ENCODE assay signal across 1 cellular context in genomic region chr12:108689314-108690190, GRCh38.
TF ChIP-seq lines count a peak whose summit lies in the region.

No MANE protein-coding gene starts in this region.

TF ChIP-seq in K562, 482 proteins besides CTCF, POLR2A, EP300 and RAD21 (continued from another document):
- no peak for TF ChIP-seq CEBPZ (IDR thresholded peaks at IDR 0.05; ENCODE audit: borderline replicate concordance, low read depth, low read length)
- no peak for TF ChIP-seq KLF1 (tag; IDR thresholded peaks at IDR 0.05)
- no peak for TF ChIP-seq SLC30A9 (CRISPR knock-in tag; IDR thresholded peaks at IDR 0.05)
- no peak for TF ChIP-seq E2F3 (CRISPR knock-in tag; IDR thresholded peaks at IDR 0.05)
- TF ChIP-seq CREBBP (IDR thresholded peaks at IDR 0.05; ENCODE audit: low read depth, low read length) = no peak
- TF ChIP-seq CTBP1 (IDR thresholded peaks at IDR 0.05; ENCODE audit: borderline replicate concordance) = peak; percentile 61; the same call in 1 of the 2 replicates
- no peak for TF ChIP-seq EZH2 (IDR thresholded peaks at IDR 0.05; ENCODE audit: borderline replicate concordance, low read depth, low read length)
- TF ChIP-seq ZSCAN29 (IDR thresholded peaks at IDR 0.05) = no peak
- TF ChIP-seq PHB (CRISPR knock-in tag; IDR thresholded peaks at IDR 0.05) = no peak
- no peak for TF ChIP-seq HOMEZ (CRISPR knock-in tag; IDR thresholded peaks at IDR 0.05)
- TF ChIP-seq GTF2E2 (tag; IDR thresholded peaks at IDR 0.05) = no peak; the same call in 1 of the 2 replicates
- TF ChIP-seq ZNF395 (CRISPR knock-in tag; IDR thresholded peaks at IDR 0.05) = peak; percentile 86; the same call in 1 of the 2 replicates
- TF ChIP-seq CAMTA2 (CRISPR knock-in tag; conservative IDR thresholded peaks at IDR 0.05) = no peak
- no peak for TF ChIP-seq POLR2B (IDR thresholded peaks at IDR 0.05; ENCODE audit: low read depth, partially characterized antibody)
- no peak for TF ChIP-seq ZNF165 (CRISPR knock-in tag; IDR thresholded peaks at IDR 0.05; ENCODE audit: borderline replicate concordance)
- no peak for TF ChIP-seq ZNF124 (CRISPR knock-in tag; IDR thresholded peaks at IDR 0.05)
- TF ChIP-seq ZNF431 (CRISPR knock-in tag; IDR thresholded peaks at IDR 0.05) = no peak
- no peak for TF ChIP-seq CREB5 (CRISPR knock-in tag; IDR thresholded peaks at IDR 0.05)
- TF ChIP-seq ZNF146 (CRISPR knock-in tag; IDR thresholded peaks at IDR 0.05; ENCODE audit: unreplicated experiment) = no peak
- peak; percentile 94 for TF ChIP-seq DPF2 (IDR thresholded peaks at IDR 0.05)
- 0 out of 2 replicates have a peak, but pooled peaks have one; percentile 7 for TF ChIP-seq KLF6 (CRISPR knock-in tag; IDR thresholded peaks at IDR 0.05; ENCODE audit: borderline replicate concordance)
- TF ChIP-seq CREB1 (IDR thresholded peaks at IDR 0.05) = 0 out of 2 replicates have a peak, but pooled peaks have one; percentile 35
- TF ChIP-seq CREB1 (CRISPR knock-in tag; IDR thresholded peaks at IDR 0.05) = no peak
- no peak for TF ChIP-seq FOXJ3 (CRISPR knock-in tag; IDR thresholded peaks at IDR 0.05)
- no peak for TF ChIP-seq TCF15 (CRISPR knock-in tag; IDR thresholded peaks at IDR 0.05)
- TF ChIP-seq ZKSCAN8 (CRISPR knock-in tag; IDR thresholded peaks at IDR 0.05) = no peak
- TF ChIP-seq TCF7L2 (IDR thresholded peaks at IDR 0.05; ENCODE audit: low read depth, low read length) = no peak
- peak; percentile 41 for TF ChIP-seq EP400 (IDR thresholded peaks at IDR 0.05)
- TF ChIP-seq ZNF584 (CRISPR knock-in tag; IDR thresholded peaks at IDR 0.05; ENCODE audit: low read depth) = 0 out of 2 replicates have a peak, but pooled peaks have one; percentile 19
- TF ChIP-seq SP1 (CRISPR knock-in tag; IDR thresholded peaks at IDR 0.05) = peak; percentile 17
- no peak for TF ChIP-seq KAT7 (CRISPR knock-in tag; IDR thresholded peaks at IDR 0.05; ENCODE audit: borderline replicate concordance)
